Comparison of ENCODE assay signal across 24 cellular contexts in the genomic region with DNA sequence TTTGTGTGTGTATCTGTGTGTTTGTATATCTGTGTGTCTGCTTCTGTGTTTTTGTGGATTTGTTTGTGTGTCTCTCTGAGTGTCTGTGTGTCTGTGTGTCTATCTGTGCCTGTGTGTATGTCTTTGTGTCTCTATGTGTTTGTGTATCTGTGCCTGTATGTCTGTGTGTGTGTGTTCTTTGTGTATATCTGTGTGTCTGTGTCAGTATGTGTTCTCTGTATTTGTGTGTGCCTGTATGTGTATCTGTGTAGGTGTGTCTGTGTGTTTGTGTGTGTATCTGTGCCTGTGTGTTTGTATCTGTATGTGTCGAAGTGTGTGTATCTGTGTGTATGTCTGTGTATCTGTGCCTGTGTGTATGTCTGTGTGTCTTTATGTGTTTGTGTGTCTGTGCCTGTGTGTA.
DNase-seq lines count a peak whose midpoint lies in the region; ATAC-seq, FAIRE-seq and TF ChIP-seq lines count a peak whose summit lies in the region.
"Had no signal": no experiment of that assay in that cellular context is flagged by ENCODE, and none has a peak within 500 bp of the region (broad histone marks: within the 10 kb centered on the region; RNA-seq: fewer than 3 reads in every experiment).

No MANE protein-coding gene starts in this region.

- H3K23ac ChIP-seq in IMR-90 (ENCODE audit: low read depth, low read length) = no peak overlapping the region

- TF ChIP-seq EP300 in HepG2 (IDR thresholded peaks at IDR 0.05; ENCODE audit: low read depth in 2 of 2, low read length in 2 of 2) = no peak
- TF ChIP-seq EP300 in HepG2 (CRISPR knock-in tag; IDR thresholded peaks at IDR 0.05; ENCODE audit: borderline replicate concordance) = no peak
- TF ChIP-seq EP300 in K562 (IDR thresholded peaks at IDR 0.05; ENCODE audit: low read length) = no peak

- BruUV-seq in HepG2 (replicated peaks; lab: Mats Ljungman, UMichigan) (no TSS peak), IMR-90 (replicated peaks; lab: Mats Ljungman, UMichigan) (no TSS peak), K562 (replicated peaks; lab: Mats Ljungman, UMichigan) (no TSS peak)

- ATAC-seq in HepG2 (no peak), right lobe of liver (no peak), IMR-90 (ENCODE audit: low read depth) (no peak), K562 (no peak), GM18868 (IDR thresholded peaks at IDR 0.05; ENCODE audit: unreplicated experiment) (no peak)
- ATAC-seq: A549; CD8-positive, alpha-beta T cell had no signal

- no peak overlapping the region for H4K5ac ChIP-seq in IMR-90 (ENCODE audit: low read depth, low read length)

- peak overlapping the region; percentile 77 for H2BK5ac ChIP-seq in IMR-90 (ENCODE audit: low read depth, low read length, poor library complexity, severe bottlenecking)

- no peaks in the 10 kb centered on the region for H3K4me1 ChIP-seq in HepG2 (ENCODE audit: insufficient read depth, low read length)
- no peaks in the 10 kb centered on the region for H3K4me1 ChIP-seq in right lobe of liver
- H3K4me1 ChIP-seq in IMR-90 (ENCODE audit: control insufficient read depth, insufficient read depth, low read length) = no peaks in the 10 kb centered on the region
- no peaks in the 10 kb centered on the region for H3K4me1 ChIP-seq in K562 (replicated peaks in 1 of 2; ENCODE audit: control insufficient read depth in 2 of 2, insufficient read depth in 2 of 2, low read length in 2 of 2)
- H3K4me1 ChIP-seq: A549, Caco-2 had no signal

- no peaks in the 10 kb centered on the region for H3K79me2 ChIP-seq in HepG2 (ENCODE audit: insufficient read depth, low read length)
- no peaks in the 10 kb centered on the region for H3K79me2 ChIP-seq in K562 (ENCODE audit: control insufficient read depth, insufficient read depth, low read length)

- TF ChIP-seq POLR2A in HepG2 (IDR thresholded peaks at IDR 0.05; ENCODE audit: insufficient read depth in 1 of 2, low read depth in 2 of 2, low read length in 2 of 2) = no peak
- TF ChIP-seq POLR2A in right lobe of liver (IDR thresholded peaks at IDR 0.05) = no peak
- TF ChIP-seq POLR2A in IMR-90 (IDR thresholded peaks at IDR 0.05; ENCODE audit: low read depth, low read length) = no peak
- no peak for TF ChIP-seq POLR2A in K562 (conservative IDR thresholded peaks at IDR 0.05)

- H3K9me3 ChIP-seq in HepG2 (ENCODE audit: low read length) (no peaks in the 10 kb centered on the region; the same call in 1 of the 2 replicates), right lobe of liver (no peaks in the 10 kb centered on the region), IMR-90 (ENCODE audit: control insufficient read depth, insufficient read depth, low read length) (no peaks in the 10 kb centered on the region; the same call in 1 of the 2 replicates), K562 (replicated peaks; ENCODE audit: control insufficient read depth, insufficient read depth, low read depth, low read length) (no peaks in the 10 kb centered on the region; the same call in 1 of the 2 replicates)
- H3K9me3 ChIP-seq: Caco-2 had no signal

- 36% methylated on average over 1 of the region's 1 CpG for WGBS in HepG2 (ENCODE audit: low lambda C conversion rate)
- no CpG with 5 or more reads among the region's 1 CpG for WGBS in right lobe of liver (ENCODE audit: insufficient coverage, low coverage, low lambda C conversion rate, missing lambda C conversion rate)
- 73% methylated on average over 1 of the region's 1 CpG; no CpG with 5 or more reads in 1 of the 2 experiments for WGBS in IMR-90 (ENCODE audit: extremely low coverage in 2 of 2, insufficient read length in 1 of 2), 2 experiments
- WGBS in K562 (ENCODE audit: insufficient coverage, low coverage, missing lambda C conversion rate) = 0% methylated on average over 1 of the region's 1 CpG

- H3K27ac ChIP-seq in HepG2 (ENCODE audit: extremely low read length, insufficient read depth, low read length) = no peak overlapping the region
- no peak overlapping the region for H3K27ac ChIP-seq in right lobe of liver
- no peak overlapping the region for H3K27ac ChIP-seq in IMR-90 (ENCODE audit: insufficient read depth, low read length)
- H3K27ac ChIP-seq in K562 (ENCODE audit: extremely low read depth, low read depth, low read length) = no peak overlapping the region
- H3K27ac ChIP-seq: 22Rv1; A549; BLaER1 treated with 17β-estradiol and CSF1 and Interleukin-3, amounts not matched to agents 10 nM and 100 nM; C4-2B had no signal

- intact Hi-C loops in HepG2 (cut with micrococcal nuclease; ENCODE audit: unreplicated experiment) (no loop called here), right lobe of liver (cut with DNase I) (no loop called here), IMR-90 (cut with micrococcal nuclease) (no loop called here), K562 (cut with micrococcal nuclease) (no loop called here)

- H2BK120ac ChIP-seq in IMR-90 (ENCODE audit: low read depth, low read length) = no peak overlapping the region

- TF ChIP-seq RAD21 in HepG2 (CRISPR knock-in tag; IDR thresholded peaks at IDR 0.05) (no peak), IMR-90 (IDR thresholded peaks at IDR 0.05; ENCODE audit: low read length) (no peak), K562 (CRISPR knock-in tag; conservative IDR thresholded peaks at IDR 0.05 in 1 of 2, IDR thresholded peaks at IDR 0.05 in 1 of 2) (no peak)

- H3K14ac ChIP-seq in IMR-90 (replicated peaks; ENCODE audit: low read depth, low read length) = no peak overlapping the region

- H2AFZ ChIP-seq in HepG2 (ENCODE audit: low read length) (no peak overlapping the region), IMR-90 (replicated peaks; ENCODE audit: low read length, poor library complexity) (no peak overlapping the region), K562 (ENCODE audit: low read depth, low read length) (no peak overlapping the region)

- H3K18ac ChIP-seq in IMR-90 (ENCODE audit: low read depth, low read length) = no peak overlapping the region

- H3K27me3 ChIP-seq in HepG2 (ENCODE audit: control insufficient read depth in 1 of 2, insufficient read depth in 2 of 2, low read length in 2 of 2) = peaks cover 0 to 2% of the 10 kb centered on the region in 2 experiments; a peak in 2 of 5 replicates
- H3K27me3 ChIP-seq in right lobe of liver = no peaks in the 10 kb centered on the region
- no peaks in the 10 kb centered on the region for H3K27me3 ChIP-seq in IMR-90 (ENCODE audit: control insufficient read depth, insufficient read depth, low read length)
- H3K27me3 ChIP-seq in K562 (ENCODE audit: control insufficient read depth in 2 of 2, insufficient read depth in 2 of 2, low read length in 2 of 2) = peaks cover 0 to 32% of the 10 kb centered on the region in 2 experiments; a peak in 2 of 5 replicates
- H3K27me3 ChIP-seq: BLaER1 treated with 17β-estradiol and CSF1 and Interleukin-3, amounts not matched to agents 10 nM and 100 nM had no signal

- H3K4me3 ChIP-seq in HepG2 (replicated peaks in 1 of 3; ENCODE audit: insufficient read depth in 1 of 3, low read depth in 2 of 3, low read length in 3 of 3) (no peak overlapping the region), right lobe of liver (no peak overlapping the region), IMR-90 (ENCODE audit: insufficient read depth, low read depth, low read length) (no peak overlapping the region), K562 (no peak overlapping the region)
- H3K4me3 ChIP-seq: A549; BLaER1 treated with 17β-estradiol and CSF1 and Interleukin-3, amounts not matched to agents 10 nM and 100 nM had no signal

- no peak overlapping the region for H4K8ac ChIP-seq in IMR-90 (ENCODE audit: low read depth in 2 of 2, low read length in 2 of 2)

- CTCF ChIA-PET in HepG2 (lab: Yijun Ruan, JAX; ENCODE audit: low intra/inter-chr PET ratio, low total read pairs) = no interaction called here
- CTCF ChIA-PET in IMR-90 (lab: Yijun Ruan, JAX) = no interaction called here
- CTCF ChIA-PET in K562 (lab: Yijun Ruan, JAX; ENCODE audit: low intra/inter-chr PET ratio) = no interaction called here

- H4K20me1 ChIP-seq in HepG2 (ENCODE audit: insufficient read depth, low read length) (no peaks in the 10 kb centered on the region), IMR-90 (ENCODE audit: insufficient read depth, low read length) (no peaks in the 10 kb centered on the region), K562 (replicated peaks; ENCODE audit: control insufficient read depth, insufficient read depth, low read length) (no peaks in the 10 kb centered on the region)
- H4K20me1 ChIP-seq: BLaER1 treated with 17β-estradiol and CSF1 and Interleukin-3, amounts not matched to agents 10 nM and 100 nM had no signal

- DNase-seq in HepG2 (ENCODE audit: low spot score) (no peak), right lobe of liver (no peak), IMR-90 (no peak), K562 (ENCODE audit: extremely low read depth in 1 of 4, low spot score in 3 of 4) (no peak), urothelium cell line (ENCODE audit: low spot score) (no peak), activated gamma-delta T cell (lab: John Stamatoyannopoulos, UW) (no peak), NCI-H2196 treated with DMSO at 0.1 percent for 48 hours (lab: John Stamatoyannopoulos, UW; ENCODE audit: unreplicated experiment) (no peak)
- DNase-seq: AML-193; Caco-2; Calu3; CD4-positive, alpha-beta T cell; CD8-positive, alpha-beta T cell; DMS79 treated with DMSO at 0.1 percent for 48 hours; GF-D8 had no signal

- in situ Hi-C loops in HepG2 (cut with HindIII; ENCODE audit: extremely low pct_ligation_motif_present, low pct_unique_long_range_greater_than_20kb) = no loop called here
- in situ Hi-C loops in IMR-90 (cut with MboI; ENCODE audit: low sequenced_read_pairs) = no loop called here
- in situ Hi-C loops in K562 (cut with MboI) = no loop called here

- H4K91ac ChIP-seq in IMR-90 (ENCODE audit: insufficient read depth, low read depth, low read length) = no peak overlapping the region

- no peak for TF ChIP-seq CTCF in HepG2 (CRISPR knock-in tag; IDR thresholded peaks at IDR 0.05)
- no peak for TF ChIP-seq CTCF in right lobe of liver (IDR thresholded peaks at IDR 0.05)
- no peak for TF ChIP-seq CTCF in IMR-90 (conservative IDR thresholded peaks at IDR 0.05; ENCODE audit: low read depth, low read length)
- TF ChIP-seq CTCF in K562 (IDR thresholded peaks at IDR 0.05 in 2 of 3, conservative IDR thresholded peaks at IDR 0.05 in 1 of 3; ENCODE audit: insufficient read depth in 2 of 3, low read depth in 1 of 3, low read length in 3 of 3) = no peak

- H3K79me1 ChIP-seq in IMR-90 (ENCODE audit: low read depth in 1 of 2, low read length in 2 of 2) = no peaks in the 10 kb centered on the region

- no peak overlapping the region for H3K56ac ChIP-seq in IMR-90 (ENCODE audit: extremely low read depth, insufficient read depth, low read length)

- H2AK9ac ChIP-seq in IMR-90 (replicated peaks; ENCODE audit: low read depth, low read length, poor library complexity) = no peak overlapping the region

- H2AK5ac ChIP-seq in IMR-90 (ENCODE audit: low read depth, low read length) = no peak overlapping the region

- H3K4me2 ChIP-seq in HepG2 (ENCODE audit: low read depth, low read length) = no peak overlapping the region
- H3K4me2 ChIP-seq in IMR-90 (ENCODE audit: low read depth, low read length) = no peak overlapping the region
- no peak overlapping the region for H3K4me2 ChIP-seq in K562 (ENCODE audit: insufficient read depth, low read length)
- H3K4me2 ChIP-seq: A549; BLaER1 treated with 17β-estradiol and CSF1 and Interleukin-3, amounts not matched to agents 10 nM and 100 nM had no signal

- H3K9me1 ChIP-seq in IMR-90 (ENCODE audit: insufficient read depth, low read length) = no peaks in the 10 kb centered on the region
- H3K9me1 ChIP-seq in K562 (ENCODE audit: control insufficient read depth, insufficient read depth, low read length) = no peaks in the 10 kb centered on the region

- H3K9ac ChIP-seq in HepG2 (ENCODE audit: insufficient read depth, low read depth, low read length) (no peak overlapping the region), IMR-90 (ENCODE audit: low read depth, low read length) (no peak overlapping the region), K562 (ENCODE audit: insufficient read depth in 1 of 2, low read depth in 2 of 2, low read length in 2 of 2) (no peak overlapping the region)
- H3K9ac ChIP-seq: BLaER1 treated with 17β-estradiol and CSF1 and Interleukin-3, amounts not matched to agents 10 nM and 100 nM had no signal

- H3K4ac ChIP-seq in IMR-90 (ENCODE audit: low read depth, low read length) = no peak overlapping the region

- POLR2A ChIA-PET in HepG2 (lab: Yijun Ruan, JAX) (no interaction called here), IMR-90 (lab: Charles Lee; ENCODE audit: unreplicated experiment) (no interaction called here), K562 (lab: Yijun Ruan, JAX) (no interaction called here)

- H2BK20ac ChIP-seq in IMR-90 (ENCODE audit: low read depth, low read length) = no peak overlapping the region

- no peak overlapping the region for H2BK15ac ChIP-seq in IMR-90 (ENCODE audit: low read depth, low read length)

- dilution Hi-C loops in IMR-90 (cut with HindIII; ENCODE audit: low sequenced_read_pairs, unreplicated experiment) = no loop called here

- H3K36me3 ChIP-seq in HepG2 (replicated peaks in 1 of 2; ENCODE audit: control insufficient read depth in 1 of 2, insufficient read depth in 2 of 2, low read length in 2 of 2) (no peaks in the 10 kb centered on the region), right lobe of liver (no peaks in the 10 kb centered on the region), IMR-90 (ENCODE audit: control insufficient read depth, insufficient read depth, low read length) (no peaks in the 10 kb centered on the region), K562 (ENCODE audit: control insufficient read depth, insufficient read depth, low read length) (no peaks in the 10 kb centered on the region)

- FAIRE-seq in HepG2 (lab: Jason Lieb, UNC) = no peak
- FAIRE-seq in K562 (lab: Jason Lieb, UNC) = peak; percentile 60
- peak; percentile 95 for FAIRE-seq in urothelium cell line (lab: Jason Lieb, UNC)
- FAIRE-seq: A549, D721Med, G401.6, GM12892, GM18507, GM19239 had no signal
